ENCODE assay signal across 25 cellular contexts in genomic region chr11:11697796-11698195, GRCh38.
DNase-seq lines count a peak whose midpoint lies in the region; ATAC-seq and TF ChIP-seq lines count a peak whose summit lies in the region.
"Had no signal": no experiment of that assay in that cellular context is flagged by ENCODE, and none has a peak within 500 bp of the region (broad histone marks: within the 10 kb centered on the region; RNA-seq: fewer than 3 reads in every experiment).

No MANE protein-coding gene starts in this region.

- no peak for ATAC-seq in GM18505 (IDR thresholded peaks at IDR 0.05; ENCODE audit: unreplicated experiment)
- ATAC-seq: A549; CD8-positive, alpha-beta T cell had no signal

- TF ChIP-seq POLR2A in GM18505 (IDR thresholded peaks at IDR 0.05; ENCODE audit: borderline replicate concordance, extremely low read depth, insufficient read depth, insufficient read length): no peak

- DNase-seq in dermis microvascular lymphatic vessel endothelial cell (ENCODE audit: low read depth in 2 of 2) (peak; percentile 27 to 69), islet precursor cell (peak; percentile 7), Kasumi-1 (lab: John Stamatoyannopoulos, UW) (no peak)
- DNase-seq: 8988T; ACHN; AML-193; BE2C; C1 segment of cervical spinal cord; Caco-2; Calu3; CD4-positive, alpha-beta memory T cell; CD4-positive, alpha-beta T cell; CD4-positive, CD25-positive, alpha-beta regulatory T cell; CD8-positive, alpha-beta memory T cell; CD8-positive, alpha-beta T cell; COR-L47; DMS 273 treated with DMSO at 0.1 percent for 48 hours; DMS153; DMS53; DMS79; DMS79 treated with DMSO at 0.1 percent for 48 hours; DND-41; EL had no signal

Comparison
In these comparisons a context has a peak if more than half of its experiments do, and no peak if none do; other contexts are left out.
1. DNase-seq: peak in dermis microvascular lymphatic vessel endothelial cell (2 of 2) and islet precursor cell (single experiment); none in Kasumi-1 (0 of 2).